Comparison of ENCODE assay signal across 34 cellular contexts in the genomic region with DNA sequence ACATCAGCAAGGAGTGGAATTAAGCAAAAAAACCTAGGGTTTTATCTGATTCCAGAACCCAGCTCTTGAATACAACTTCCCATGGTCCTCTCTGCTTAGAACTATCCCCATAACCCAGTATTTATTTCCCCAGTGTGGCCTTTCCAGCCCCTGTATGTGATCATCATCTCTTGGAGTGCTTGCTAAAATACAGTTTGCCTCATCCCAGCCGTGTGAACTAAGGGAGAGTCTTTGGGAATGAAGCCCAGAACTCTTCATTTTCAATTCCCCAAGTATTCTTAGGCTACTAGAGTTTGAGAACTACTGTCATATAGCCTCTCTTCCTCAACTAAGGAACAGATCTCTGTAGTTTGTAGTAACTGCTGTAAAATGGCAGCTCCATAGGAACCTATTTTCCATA.
"Had no signal": no experiment of that assay in that cellular context is flagged by ENCODE, and none has a peak within 500 bp of the region (broad histone marks: within the 10 kb centered on the region; RNA-seq: fewer than 3 reads in every experiment).

No MANE protein-coding gene starts in this region.

- H3K9me3 ChIP-seq: Peyer's patch had no signal

- H3K4me1 Mint-ChIP-seq: central memory CD8-positive, alpha-beta T cell had no signal

- H3K36me3 ChIP-seq: brain microvascular endothelial cell, MG63, Peyer's patch had no signal

- H3K9me3 Mint-ChIP-seq: activated B cell treated with CpG ODN at 0.5 μM for 24 hours; activated CD4-positive, alpha-beta memory T cell treated with anti-CD3 and anti-CD28 coated beads for 36 hours; activated naive CD4-positive, alpha-beta T cell treated with anti-CD3 and anti-CD28 coated beads, Interleukin-2, amount 50 U/mL, for 72 hours; activated T-cell treated with anti-CD3 and anti-CD28 coated beads, Interleukin-2, amount 50 U/mL, for 4 hours; activated T-helper 1 cell treated with anti-CD3 and anti-CD28 coated beads, Interleukin-12 subunit alpha, Interleukin-12 subunit beta, Interleukin-2, Interleukin-4 antibody, amounts not matched to agents 30 ng/mL and 10 ng/mL and 1 ng/mL, durations not matched to agents 14 hours and 24 hours and 36 hours; central memory CD8-positive, alpha-beta T cell had no signal

- H3K27me3 Mint-ChIP-seq: activated B cell treated with CpG ODN at 0.5 μM for 24 hours; activated CD4-positive, alpha-beta memory T cell treated with anti-CD3 and anti-CD28 coated beads for 36 hours; central memory CD8-positive, alpha-beta T cell had no signal

- H3K27me3 ChIP-seq: brain microvascular endothelial cell, MG63, Peyer's patch had no signal

- ATAC-seq: activated naive CD4-positive, alpha-beta T cell treated with anti-CD3 and anti-CD28 coated beads, Interleukin-2, amount 50 U/mL, for 72 hours; activated T-cell treated with anti-CD3 and anti-CD28 coated beads, Interleukin-2, amount 50 U/mL, for 4 hours had no signal

- H3K27ac ChIP-seq: brain microvascular endothelial cell, Peyer's patch, VCaP had no signal

- H3K4me3 Mint-ChIP-seq: activated B cell treated with CpG ODN at 0.5 μM for 24 hours; activated CD4-positive, alpha-beta memory T cell treated with anti-CD3 and anti-CD28 coated beads for 36 hours; activated naive CD4-positive, alpha-beta T cell treated with anti-CD3 and anti-CD28 coated beads for 36 hours; activated T-cell treated with anti-CD3 and anti-CD28 coated beads, Interleukin-2, amount 50 U/mL, for 4 hours; activated T-helper 1 cell treated with anti-CD3 and anti-CD28 coated beads, Interleukin-12 subunit alpha, Interleukin-12 subunit beta, Interleukin-2, Interleukin-4 antibody, amounts not matched to agents 30 ng/mL and 10 ng/mL and 1 ng/mL, durations not matched to agents 14 hours and 24 hours and 36 hours; central memory CD8-positive, alpha-beta T cell had no signal

- H3K4me3 ChIP-seq: MG63, Peyer's patch had no signal

- H3K4me1 ChIP-seq: Peyer's patch had no signal

- DNase-seq: activated B cell treated with CpG ODN at 0.5 μM for 24 hours; activated CD4-positive, alpha-beta memory T cell treated with anti-CD3 and anti-CD28 coated beads for 36 hours; activated CD4-positive, alpha-beta T cell treated with anti-CD3 and anti-CD28 coated beads for 4 hours; activated CD4-positive, alpha-beta T cell treated with anti-CD3 and anti-CD28 coated beads, Interleukin-2, amount 50 U/mL, for 1 hour; activated CD4-positive, CD25-positive, alpha-beta regulatory T cell treated with anti-CD3 and anti-CD28 coated beads, Interleukin-2, amount 50 U/mL, for 72 hours; activated CD8-positive, alpha-beta memory T cell treated with anti-CD3 and anti-CD28 coated beads, Interleukin-2, amount 50 U/mL, for 4 hours; activated gamma-delta T cell treated with Interleukin-2 at 50 U/mL for 16 hours; activated naive CD4-positive, alpha-beta T cell treated with anti-CD3 and anti-CD28 coated beads for 36 hours; activated T-cell treated with anti-CD3 and anti-CD28 coated beads for 4 hours; activated T-cell treated with anti-CD3 and anti-CD28 coated beads, Interleukin-2, amount 50 U/mL, for 4 hours; amniotic stem cell; aorta; brain microvascular endothelial cell; Kasumi-1; KBM-7; MG63; NCI-H1048; NCI-H1105 treated with DMSO at 0.1 percent for 48 hours; NCI-H1436; NCI-H1694; NCI-H1930; NCI-H2081 treated with DMSO at 0.1 percent for 48 hours; NCI-H345; NCI-H524 treated with DMSO at 0.1 percent for 48 hours; Peyer's patch; RPMI8226; SW 1271; T-helper 1 cell; T-helper 2 cell; T-helper 9 cell had no signal

- H3K27ac Mint-ChIP-seq: activated B cell treated with CpG ODN at 0.5 μM for 24 hours; activated CD4-positive, alpha-beta memory T cell treated with anti-CD3 and anti-CD28 coated beads for 36 hours; activated naive CD4-positive, alpha-beta T cell treated with anti-CD3 and anti-CD28 coated beads for 36 hours; activated naive CD4-positive, alpha-beta T cell treated with anti-CD3 and anti-CD28 coated beads, Interleukin-2, amount 50 U/mL, for 72 hours; activated T-helper 1 cell treated with anti-CD3 and anti-CD28 coated beads, Interleukin-12 subunit alpha, Interleukin-12 subunit beta, Interleukin-2, Interleukin-4 antibody, amounts not matched to agents 30 ng/mL and 10 ng/mL and 1 ng/mL, durations not matched to agents 14 hours and 24 hours and 36 hours had no signal
